ENCODE assay signal across 1 cellular context in genomic region chr6:11066505-11067347, GRCh38.
TF ChIP-seq lines count a peak whose summit lies in the region.

No MANE protein-coding gene starts in this region.

TF ChIP-seq in HepG2, 621 proteins besides CTCF, POLR2A, EP300 and RAD21 (continued from another document and continues in another):
- TF ChIP-seq KIAA2018 (CRISPR knock-in tag; IDR thresholded peaks at IDR 0.05; ENCODE audit: borderline replicate concordance), result no peak
- no peak for TF ChIP-seq RXRA (CRISPR knock-in tag; IDR thresholded peaks at IDR 0.05)
- TF ChIP-seq ZBTB8A (CRISPR knock-in tag; IDR thresholded peaks at IDR 0.05; ENCODE audit: borderline replicate concordance, low read depth), result no peak
- TF ChIP-seq ZNF609 (CRISPR knock-in tag; IDR thresholded peaks at IDR 0.05; ENCODE audit: borderline replicate concordance), result peak; percentile 83; the same call in 1 of the 2 replicates
- no peak for TF ChIP-seq GLMP (CRISPR knock-in tag; IDR thresholded peaks at IDR 0.05; ENCODE audit: borderline replicate concordance)
- TF ChIP-seq, protein P1, sequence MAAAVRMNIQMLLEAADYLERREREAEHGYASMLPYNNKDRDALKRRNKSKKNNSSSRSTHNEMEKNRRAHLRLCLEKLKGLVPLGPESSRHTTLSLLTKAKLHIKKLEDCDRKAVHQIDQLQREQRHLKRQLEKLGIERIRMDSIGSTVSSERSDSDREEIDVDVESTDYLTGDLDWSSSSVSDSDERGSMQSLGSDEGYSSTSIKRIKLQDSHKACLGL (CRISPR knock-in tag; IDR thresholded peaks at IDR 0.05), result no peak
- TF ChIP-seq, protein P2, sequence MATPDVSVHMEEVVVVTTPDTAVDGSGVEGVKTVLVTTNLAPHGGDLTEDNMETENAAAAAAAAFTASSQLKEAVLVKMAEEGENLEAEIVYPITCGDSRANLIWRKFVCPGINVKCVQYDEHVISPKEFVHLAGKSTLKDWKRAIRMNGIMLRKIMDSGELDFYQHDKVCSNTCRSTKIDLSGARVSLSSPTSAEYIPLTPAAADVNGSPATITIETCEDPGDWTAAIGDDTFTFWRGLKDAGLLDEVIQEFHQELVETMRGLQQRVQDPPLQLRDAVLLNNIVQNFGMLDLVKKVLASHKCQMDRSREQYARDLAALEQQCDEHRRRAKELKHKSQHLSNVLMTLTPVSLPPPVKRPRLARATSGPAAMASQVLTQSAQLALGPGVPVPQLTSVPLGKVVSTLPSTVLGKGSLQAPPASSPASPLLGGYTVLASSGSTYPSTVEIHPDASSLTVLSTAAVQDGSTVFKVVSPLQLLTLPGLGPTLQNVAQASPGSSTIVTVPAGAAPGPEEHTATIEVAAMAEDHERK (CRISPR knock-in tag; IDR thresholded peaks at IDR 0.05; ENCODE audit: low read depth), result no peak
- peak; percentile 17; the same call in 1 of the 2 replicates for TF ChIP-seq ERF (CRISPR knock-in tag; IDR thresholded peaks at IDR 0.05)
- TF ChIP-seq HCFC1 (IDR thresholded peaks at IDR 0.05; ENCODE audit: low read depth, low read length), result no peak
- TF ChIP-seq TCF12 (IDR thresholded peaks at IDR 0.05), result no peak
- peak; percentile 23; the same call in 1 of the 2 replicates for TF ChIP-seq TCF12 (CRISPR knock-in tag; IDR thresholded peaks at IDR 0.05)
- no peak for TF ChIP-seq ZNF260 (CRISPR knock-in tag; IDR thresholded peaks at IDR 0.05; ENCODE audit: borderline replicate concordance, low read depth)
- TF ChIP-seq ZNF431 (CRISPR knock-in tag; IDR thresholded peaks at IDR 0.05; ENCODE audit: borderline replicate concordance, low read depth), result no peak
- no peak for TF ChIP-seq PLRG1 (conservative IDR thresholded peaks at IDR 0.05)
- TF ChIP-seq ZNF644 (CRISPR knock-in tag; IDR thresholded peaks at IDR 0.05; ENCODE audit: low read depth), result peak; percentile 57; the same call in 1 of the 2 replicates
- TF ChIP-seq FOSL1 (CRISPR knock-in tag; IDR thresholded peaks at IDR 0.05; ENCODE audit: borderline replicate concordance), result no peak
- no peak for TF ChIP-seq ATRX (CRISPR knock-in tag; IDR thresholded peaks at IDR 0.05; ENCODE audit: borderline replicate concordance)
- TF ChIP-seq ZNF44 (CRISPR knock-in tag; IDR thresholded peaks at IDR 0.05), result 0 out of 2 replicates have a peak, but pooled peaks have one; percentile 9
- no peak for TF ChIP-seq AKNA (CRISPR knock-in tag; IDR thresholded peaks at IDR 0.05; ENCODE audit: borderline replicate concordance)
- TF ChIP-seq CREBL2 (CRISPR knock-in tag; IDR thresholded peaks at IDR 0.05; ENCODE audit: borderline replicate concordance), result no peak
- no peak for TF ChIP-seq KLF12 (CRISPR knock-in tag; IDR thresholded peaks at IDR 0.05; ENCODE audit: borderline replicate concordance)
- 0 out of 2 replicates have a peak, but pooled peaks have one; percentile 35 for TF ChIP-seq ZNF691 (CRISPR knock-in tag; IDR thresholded peaks at IDR 0.05; ENCODE audit: borderline replicate concordance, low read depth)
- TF ChIP-seq BCL3 (CRISPR knock-in tag; IDR thresholded peaks at IDR 0.05), result peak; percentile 74; the same call in 1 of the 2 replicates
- no peak for TF ChIP-seq HOXA5 (CRISPR knock-in tag; IDR thresholded peaks at IDR 0.05)
- TF ChIP-seq SOX6 (IDR thresholded peaks at IDR 0.05), result no peak
- TF ChIP-seq SOX6 (CRISPR knock-in tag; IDR thresholded peaks at IDR 0.05), result peak; percentile 69; the same call in 1 of the 2 replicates
- TF ChIP-seq, protein P3, sequence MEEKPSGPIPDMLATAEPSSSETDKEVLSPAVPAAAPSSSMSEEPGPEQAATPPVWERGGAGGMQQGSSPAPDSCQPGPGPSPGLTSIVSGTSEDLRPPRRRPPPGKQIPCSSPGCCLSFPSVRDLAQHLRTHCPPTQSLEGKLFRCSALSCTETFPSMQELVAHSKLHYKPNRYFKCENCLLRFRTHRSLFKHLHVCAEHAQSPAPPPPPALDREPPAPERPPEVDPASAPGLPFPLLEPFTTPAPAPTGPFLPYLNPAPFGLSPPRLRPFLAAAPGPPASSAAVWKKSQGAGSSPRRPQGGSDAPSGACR (CRISPR knock-in tag; IDR thresholded peaks at IDR 0.05), result no peak
- TF ChIP-seq MYC (CRISPR knock-in tag; IDR thresholded peaks at IDR 0.05; ENCODE audit: borderline replicate concordance), result no peak
- TF ChIP-seq ZFP36L2 (CRISPR knock-in tag; IDR thresholded peaks at IDR 0.05), result no peak
- peak; percentile 57; the same call in 1 of the 2 replicates for TF ChIP-seq ZSCAN9 (CRISPR knock-in tag; IDR thresholded peaks at IDR 0.05; ENCODE audit: borderline replicate concordance)
